Comparison of ENCODE assay signal across 8 cellular contexts in the genomic region with DNA sequence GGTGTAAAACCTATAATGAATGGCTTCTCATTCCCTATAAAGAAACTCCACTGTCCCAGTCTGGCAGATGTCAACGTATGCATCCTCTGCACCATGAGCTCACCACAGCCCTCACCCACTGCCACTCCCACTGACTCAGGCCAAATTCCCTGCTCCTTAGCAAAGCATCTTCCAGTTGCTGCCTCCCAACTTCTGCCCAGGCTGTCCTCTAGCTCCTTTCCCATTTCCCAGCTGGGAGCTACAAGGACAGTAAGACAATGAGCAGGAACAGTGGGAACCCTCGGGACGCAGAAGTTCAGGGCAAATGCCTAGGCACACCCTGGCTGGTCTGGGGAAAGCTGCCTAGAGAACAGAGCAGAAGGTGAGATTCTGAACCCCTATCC. TPM values are rescaled to one million over a fixed set of nuclear protein-coding genes. Genes with fewer than 3 reads are reported as not detected.
DNase-seq lines count a peak whose midpoint lies in the region; ATAC-seq and TF ChIP-seq lines count a peak whose summit lies in the region.

No MANE protein-coding gene starts in this region.

- peak overlapping the region; percentile 77 for H3K27ac ChIP-seq in IMR-90 (ENCODE audit: insufficient read depth, low read length)
- H3K27ac ChIP-seq in subcutaneous abdominal adipose tissue (ENCODE audit: low read depth, low read length): peak overlapping the region; percentile 70

- peak overlapping the region; percentile 91 for H2AK5ac ChIP-seq in IMR-90 (ENCODE audit: low read depth, low read length)

- peak overlapping the region; percentile 78 for H3K4me3 ChIP-seq in AG09309 (ENCODE audit: control insufficient read depth, low read depth, low read length)
- peak overlapping the region; percentile 75 for H3K4me3 ChIP-seq in IMR-90 (ENCODE audit: insufficient read depth, low read depth, low read length)
- peak overlapping the region; percentile 67 for H3K4me3 ChIP-seq in astrocyte of the spinal cord (ENCODE audit: low read depth, low read length)
- H3K4me3 ChIP-seq in subcutaneous abdominal adipose tissue (ENCODE audit: low read depth in 1 of 5, low read length in 5 of 5): peak overlapping the region; percentile 71 to 88 (median 80)

- peaks cover 7% of the 10 kb centered on the region; the same call in 1 of the 2 replicates for H3K9me1 ChIP-seq in IMR-90 (ENCODE audit: insufficient read depth, low read length)

- in situ Hi-C loops in IMR-90 (cut with MboI; ENCODE audit: low sequenced_read_pairs) (no loop called here), astrocyte of the spinal cord (cut with HindIII; ENCODE audit: low sequenced_read_pairs) (no loop called here)

- H3K27me3 ChIP-seq in IMR-90 (ENCODE audit: control insufficient read depth, insufficient read depth, low read length) (no peaks in the 10 kb centered on the region), subcutaneous abdominal adipose tissue (ENCODE audit: control insufficient read depth in 5 of 5, insufficient read depth in 4 of 5, low read length in 5 of 5) (no peaks in the 10 kb centered on the region)

- intact Hi-C loops in IMR-90 (cut with micrococcal nuclease): no loop called here

- dilution Hi-C loops in IMR-90 (cut with HindIII; ENCODE audit: low sequenced_read_pairs, unreplicated experiment): no loop called here

- peaks cover 2% of the 10 kb centered on the region for H3K4me1 ChIP-seq in IMR-90 (ENCODE audit: control insufficient read depth, insufficient read depth, low read length)
- H3K4me1 ChIP-seq in subcutaneous abdominal adipose tissue (ENCODE audit: control insufficient read depth in 5 of 5, insufficient read depth in 5 of 5, low read length in 5 of 5): peaks cover 4 to 22% (median 18%) of the 10 kb centered on the region in 5 donors

- TF ChIP-seq RAD21 in IMR-90 (IDR thresholded peaks at IDR 0.05; ENCODE audit: low read length): peak; percentile 30; the same call in 1 of the 2 replicates

- CTCF ChIA-PET in IMR-90 (lab: Yijun Ruan, JAX): interaction anchor here (2.4 kb wide), 1 partner anchor 17 kb away, joined by 11 read pairs; no protein-coding TSS in a partner anchor

- POLR2A ChIA-PET in IMR-90 (lab: Charles Lee; ENCODE audit: unreplicated experiment): interaction anchor here (1.1 kb wide), 1 partner anchor 11 kb away, joined by 3 read pairs; no protein-coding TSS in a partner anchor

- H3K79me1 ChIP-seq in IMR-90 (ENCODE audit: low read depth in 1 of 2, low read length in 2 of 2): peaks cover 6 to 36% of the 10 kb centered on the region in 2 experiments; a peak in 3 of 4 replicates

- peak overlapping the region; percentile 98 for H2AK9ac ChIP-seq in IMR-90 (replicated peaks; ENCODE audit: low read depth, low read length, poor library complexity)

- no peak overlapping the region for H2BK20ac ChIP-seq in IMR-90 (ENCODE audit: low read depth, low read length)

- H4K8ac ChIP-seq in IMR-90 (ENCODE audit: low read depth in 2 of 2, low read length in 2 of 2): peak overlapping the region in 1 of 2 experiments; percentile 76; a peak in 1 of 4 replicates

- peak overlapping the region; percentile 55 for H2BK5ac ChIP-seq in IMR-90 (ENCODE audit: low read depth, low read length, poor library complexity, severe bottlenecking)

- H3K14ac ChIP-seq in IMR-90 (replicated peaks; ENCODE audit: low read depth, low read length): peak overlapping the region; percentile 89

- WGBS in IMR-90 (ENCODE audit: extremely low coverage in 2 of 2, insufficient read length in 1 of 2), 2 experiments: 12% methylated on average over 3 of the region's 3 CpGs; no CpG with 5 or more reads in 1 of the 2 experiments

- peak overlapping the region; percentile 99 for H3K4me2 ChIP-seq in IMR-90 (ENCODE audit: low read depth, low read length)

- no peak overlapping the region for H3K18ac ChIP-seq in IMR-90 (ENCODE audit: low read depth, low read length)

- ATAC-seq in IMR-90 (ENCODE audit: low read depth) (peak; percentile 75), HG03280 (IDR thresholded peaks at IDR 0.05; ENCODE audit: unreplicated experiment) (no peak), HG03565 (IDR thresholded peaks at IDR 0.05; ENCODE audit: unreplicated experiment) (no peak)

- no TSS peak for BruUV-seq in IMR-90 (replicated peaks; lab: Mats Ljungman, UMichigan)

- peak overlapping the region; percentile 89; the same call in 1 of the 2 replicates for H3K23ac ChIP-seq in IMR-90 (ENCODE audit: low read depth, low read length)

- DNase-seq in AG09309 (ENCODE audit: low read depth) (no peak), IMR-90 (peak; percentile 80), astrocyte of the spinal cord (ENCODE audit: low read depth, low spot score) (peak; percentile 45), kidney glomerular epithelial cell (lab: John Stamatoyannopoulos, UW) (peak; percentile 16), iPS-NIHi11 (ENCODE audit: low spot score) (no peak)

- H3K36me3 ChIP-seq in IMR-90 (ENCODE audit: control insufficient read depth, insufficient read depth, low read length) (peaks cover 36% of the 10 kb centered on the region), subcutaneous abdominal adipose tissue (ENCODE audit: control insufficient read depth in 5 of 5, insufficient read depth in 5 of 5, low read length in 5 of 5) (peaks cover 0 to 43% (median 43%) of the 10 kb centered on the region in 5 donors)

- H3K9ac ChIP-seq in IMR-90 (ENCODE audit: low read depth, low read length) (peak overlapping the region; percentile 69), subcutaneous abdominal adipose tissue (ENCODE audit: low read length in 5 of 5) (peak overlapping the region; percentile 78 to 93 (median 91))

- H3K4ac ChIP-seq in IMR-90 (ENCODE audit: low read depth, low read length): peak overlapping the region; percentile 87

- TF ChIP-seq CTCF in AG09309 (IDR thresholded peaks at IDR 0.05; ENCODE audit: control insufficient read depth, insufficient read depth, low read depth, low read length, missing control alignments) (no peak), IMR-90 (conservative IDR thresholded peaks at IDR 0.05; ENCODE audit: low read depth, low read length) (no peak), astrocyte of the spinal cord (IDR thresholded peaks at IDR 0.05; ENCODE audit: low read depth, low read length) (no peak)

- no peak overlapping the region for H2BK120ac ChIP-seq in IMR-90 (ENCODE audit: low read depth, low read length)

- peak overlapping the region; percentile 97 for H2AFZ ChIP-seq in IMR-90 (replicated peaks; ENCODE audit: low read length, poor library complexity)

- H4K20me1 ChIP-seq in IMR-90 (ENCODE audit: insufficient read depth, low read length): no peaks in the 10 kb centered on the region

- peak overlapping the region; percentile 44; the same call in 1 of the 2 replicates for H3K56ac ChIP-seq in IMR-90 (ENCODE audit: extremely low read depth, insufficient read depth, low read length)

- peak overlapping the region; percentile 50 for H4K91ac ChIP-seq in IMR-90 (ENCODE audit: insufficient read depth, low read depth, low read length)

- H3K9me3 ChIP-seq in IMR-90 (ENCODE audit: control insufficient read depth, insufficient read depth, low read length): no peaks in the 10 kb centered on the region
- H3K9me3 ChIP-seq in subcutaneous abdominal adipose tissue (ENCODE audit: control insufficient read depth in 5 of 5, low read length in 5 of 5): no peaks in the 10 kb centered on the region

- TF ChIP-seq POLR2A in IMR-90 (IDR thresholded peaks at IDR 0.05; ENCODE audit: low read depth, low read length): peak; percentile 57

- H2BK15ac ChIP-seq in IMR-90 (ENCODE audit: low read depth, low read length): no peak overlapping the region

- H4K5ac ChIP-seq in IMR-90 (ENCODE audit: low read depth, low read length): peak overlapping the region; percentile 25; the same call in 1 of the 2 replicates

TF ChIP-seq in IMR-90, 13 proteins besides CTCF, POLR2A, EP300 and RAD21 (continues in another document):
- TF ChIP-seq FOS (IDR thresholded peaks at IDR 0.05; ENCODE audit: low read depth, low read length) (no peak), SMC3 (IDR thresholded peaks at IDR 0.05; ENCODE audit: low read depth, low read length) (no peak), ELK1 (IDR thresholded peaks at IDR 0.05; ENCODE audit: borderline replicate concordance, low read depth, low read length) (no peak), MXI1 (IDR thresholded peaks at IDR 0.05; ENCODE audit: borderline replicate concordance, low read depth, low read length) (0 out of 2 replicates have a peak, but pooled peaks have one; percentile 56), CHD1 (IDR thresholded peaks at IDR 0.05; ENCODE audit: low read depth, low read length) (no peak)

RNA-seq across cellular contexts. Expression of gene THAP11, which starts 9.1 kb away (rescaled TPM):
- 13.3 and 13.9 TPM in 2 replicates for total RNA-seq in IMR-90 (2012; rRNA removed)
- 14.5 and 16.7 TPM in 2 replicates for polyA plus RNA-seq in IMR-90 (2012; rRNA removed)
- polyA plus RNA-seq in IMR-90 (2012; cell fraction: cytosol; rRNA removed): 23.5 and 29.1 TPM in 2 replicates
- polyA plus RNA-seq in IMR-90 (2012; cell fraction: nucleus; rRNA removed; ENCODE audit: low replicate concordance): 7.1 and 11.0 TPM in 2 replicates

RNA-seq across cellular contexts. Expression of gene NUTF2, which starts 13.7 kb away (rescaled TPM):
- 42.7 and 55.0 TPM in 2 replicates for total RNA-seq in IMR-90 (2012; rRNA removed)
- 361 and 399 TPM in 2 replicates for polyA plus RNA-seq in IMR-90 (2012; rRNA removed)
- 92.1 and 120 TPM in 2 replicates for polyA plus RNA-seq in IMR-90 (2012; cell fraction: cytosol; rRNA removed)
- polyA plus RNA-seq in IMR-90 (2012; cell fraction: nucleus; rRNA removed; ENCODE audit: low replicate concordance): 102 and 127 TPM in 2 replicates

RNA-seq across cellular contexts. Expression of gene CENPT, which starts 14.5 kb away (rescaled TPM):
- 33.3 TPM in 2 replicates for total RNA-seq in IMR-90 (2012; rRNA removed)
- polyA plus RNA-seq in IMR-90 (2012; rRNA removed): 83.1 and 86.4 TPM in 2 replicates
- 42.5 and 48.8 TPM in 2 replicates for polyA plus RNA-seq in IMR-90 (2012; cell fraction: cytosol; rRNA removed)
- 500 and 808 TPM in 2 replicates for polyA plus RNA-seq in IMR-90 (2012; cell fraction: nucleus; rRNA removed; ENCODE audit: low replicate concordance)

RNA-seq across cellular contexts. Expression of gene TSNAXIP1, which starts 26.3 kb away (rescaled TPM):
- 0.56 and 0.72 TPM in 2 replicates for total RNA-seq in IMR-90 (2012; rRNA removed)
- 1.4 and 1.6 TPM in 2 replicates for polyA plus RNA-seq in IMR-90 (2012; rRNA removed)
- polyA plus RNA-seq in IMR-90 (2012; cell fraction: cytosol; rRNA removed): 0.24 and 0.47 TPM in 2 replicates
- polyA plus RNA-seq in IMR-90 (2012; cell fraction: nucleus; rRNA removed; ENCODE audit: low replicate concordance): 16.6 and 18.9 TPM in 2 replicates

RNA-seq across cellular contexts. Expression of gene RANBP10, which starts 26.7 kb away (rescaled TPM):
- total RNA-seq in IMR-90 (2012; rRNA removed): 2.2 and 2.7 TPM in 2 replicates
- 12.1 and 13.0 TPM in 2 replicates for polyA plus RNA-seq in IMR-90 (2012; rRNA removed)
- 5.8 and 7.9 TPM in 2 replicates for polyA plus RNA-seq in IMR-90 (2012; cell fraction: cytosol; rRNA removed)
- 37.6 and 40.5 TPM in 2 replicates for polyA plus RNA-seq in IMR-90 (2012; cell fraction: nucleus; rRNA removed; ENCODE audit: low replicate concordance)

Comparison
In these comparisons a context has a peak if more than half of its experiments do, and no peak if none do; other contexts are left out.
1. DNase-seq: peak in IMR-90 (single experiment), astrocyte of the spinal cord (single experiment) and kidney glomerular epithelial cell (single experiment); none in AG09309 (single experiment) and iPS-NIHi11 (single experiment).
2. Peak in every context shown above with its lines, with median percentiles within 50 percentile points of each other: H3K4me3 ChIP-seq.